Comparison of ENCODE assay signal across 9 cellular contexts in genomic region chr19:17214531-17215124, GRCh38. TPM values are rescaled to one million over a fixed set of nuclear protein-coding genes. Genes with fewer than 3 reads are reported as not detected.
DNase-seq lines count a peak whose midpoint lies in the region; ATAC-seq and TF ChIP-seq lines count a peak whose summit lies in the region.
"Had no signal": no experiment of that assay in that cellular context is flagged by ENCODE, and none has a peak within 500 bp of the region (broad histone marks: within the 10 kb centered on the region; RNA-seq: fewer than 3 reads in every experiment).

No MANE protein-coding gene starts in this region.

- in situ Hi-C loops in gastrocnemius medialis (cut with MboI; ENCODE audit: low sequenced_read_pairs in 4 of 4), result no loop called here
- in situ Hi-C loops in G401 (cut with HindIII; ENCODE audit: low sequenced_read_pairs), result no loop called here

- intact Hi-C loops in gastrocnemius medialis (cut with DNase I; ENCODE audit: low total_unique reads), result loop anchor here (1.0 to 10.0 kb wide), 6 partner anchors 12 to 720 kb away; partner anchors contain the start of genes ABHD8, BABAM1, CCDC124 and GTPBP3

- H3K9me3 ChIP-seq in SJCRH30 (replicated peaks) (no peaks in the 10 kb centered on the region), gastrocnemius medialis (no peaks in the 10 kb centered on the region)

- H3K27me3 ChIP-seq in H7 (ENCODE audit: control insufficient read depth, insufficient read depth, low read length) (no peaks in the 10 kb centered on the region), SJCRH30 (no peaks in the 10 kb centered on the region), gastrocnemius medialis (no peaks in the 10 kb centered on the region)

- H3K36me3 ChIP-seq in H7 (replicated peaks; ENCODE audit: control insufficient read depth, insufficient read depth, low read length), result peaks cover 4% of the 10 kb centered on the region
- peaks cover 20% of the 10 kb centered on the region; the same call in 1 of the 2 replicates for H3K36me3 ChIP-seq in SJCRH30
- peaks cover 0 to 20% of the 10 kb centered on the region in 2 donors for H3K36me3 ChIP-seq in gastrocnemius medialis

- no peak for TF ChIP-seq POLR2A in gastrocnemius medialis (IDR thresholded peaks at IDR 0.05)
- TF ChIP-seq POLR2A in GM18505 (IDR thresholded peaks at IDR 0.05; ENCODE audit: borderline replicate concordance, extremely low read depth, insufficient read depth, insufficient read length), result no peak

- TF ChIP-seq CTCF in fibroblast of pulmonary artery (IDR thresholded peaks at IDR 0.05; ENCODE audit: low read length, missing control alignments) (no peak), gastrocnemius medialis (IDR thresholded peaks at IDR 0.05 in 4 of 5, conservative IDR thresholded peaks at IDR 0.05 in 1 of 5) (no peak)

- peaks cover 4% of the 10 kb centered on the region; the same call in 1 of the 2 replicates for H3K4me1 ChIP-seq in SJCRH30
- peaks cover 9 to 14% of the 10 kb centered on the region in 2 donors for H3K4me1 ChIP-seq in gastrocnemius medialis

- DNase-seq in H7 (peak; percentile 66), SJCRH30 (no peak), fibroblast of pulmonary artery (ENCODE audit: low read depth) (no peak), gastrocnemius medialis (no peak), NCI-H1436 (lab: John Stamatoyannopoulos, UW) (no peak), G401 (ENCODE audit: low spot score) (no peak)

- peak overlapping the region; percentile 62 for H3K4me3 ChIP-seq in H7 (ENCODE audit: insufficient read depth, low read depth, low read length)
- peak overlapping the region; percentile 93 for H3K4me3 ChIP-seq in SJCRH30
- H3K4me3 ChIP-seq in fibroblast of pulmonary artery (replicated peaks; ENCODE audit: low read depth, low read length), result peak overlapping the region; percentile 72
- peak overlapping the region; percentile 81 to 88 (median 84) for H3K4me3 ChIP-seq in gastrocnemius medialis

- ATAC-seq in gastrocnemius medialis, result no peak
- no peak for ATAC-seq in GM18505 (IDR thresholded peaks at IDR 0.05; ENCODE audit: unreplicated experiment)
- ATAC-seq in HG03469 (IDR thresholded peaks at IDR 0.05; ENCODE audit: unreplicated experiment), result no peak

- H3K27ac ChIP-seq in SJCRH30 (peak overlapping the region; percentile 91), gastrocnemius medialis (peak overlapping the region; percentile 85 to 91 (median 89))

RNA-seq across cellular contexts. Expression of gene USE1, which starts 0.5 kb away (rescaled TPM):
- 6.9 and 14.4 TPM in 2 replicates for total RNA-seq in H7 (2014; rRNA removed; shearing (Covaris generic))
- 9.9 and 11.0 TPM in 2 replicates for total RNA-seq in SJCRH30 (2014; rRNA removed; shearing (Covaris generic))
- 10 to 100 TPM; 14.1 to 39.9 (median 22.3) TPM for total RNA-seq in gastrocnemius medialis
- 22.0 and 29.7 TPM in 2 replicates for total RNA-seq in G401 (2014; rRNA removed; shearing (Covaris generic))

RNA-seq across cellular contexts. Expression of gene OCEL1, which starts 11.4 kb away (rescaled TPM):
- total RNA-seq in H7 (2014; rRNA removed; shearing (Covaris generic)), result 13.0 and 18.3 TPM in 2 replicates
- total RNA-seq in SJCRH30 (2014; rRNA removed; shearing (Covaris generic)), result 5.1 and 5.3 TPM in 2 replicates
- 1 to 10 TPM; 3.3 to 5.8 (median 4.5) TPM for total RNA-seq in gastrocnemius medialis
- total RNA-seq in G401 (2014; rRNA removed; shearing (Covaris generic)), result 14.8 and 21.7 TPM in 2 replicates

RNA-seq across cellular contexts. Expression of gene NR2F6, which starts 31.1 kb away (rescaled TPM):
- 232 and 246 TPM in 2 replicates for total RNA-seq in H7 (2014; rRNA removed; shearing (Covaris generic))
- total RNA-seq in SJCRH30 (2014; rRNA removed; shearing (Covaris generic)), result 41.0 and 42.0 TPM in 2 replicates
- total RNA-seq in gastrocnemius medialis, result 10 to 100 TPM; 64.9 to 95.8 (median 72.0) TPM
- total RNA-seq in G401 (2014; rRNA removed; shearing (Covaris generic)), result 232 and 271 TPM in 2 replicates

RNA-seq across cellular contexts. Expression of gene USHBP1, which starts 49.9 kb away (rescaled TPM):
- total RNA-seq in H7 (2014; rRNA removed; shearing (Covaris generic)), result 7.5 and 13.6 TPM in 2 replicates
- total RNA-seq in SJCRH30 (2014; rRNA removed; shearing (Covaris generic)), result 0.04 TPM in 1 of 2 replicates, not detected in the other
- 1 to 10 TPM; 2.6 to 7.1 (median 4.1) TPM for total RNA-seq in gastrocnemius medialis
- total RNA-seq in G401 (2014; rRNA removed; shearing (Covaris generic)), result 0.41 and 4.9 TPM in 2 replicates
- total RNA-seq: SK-MEL-5 had no signal

RNA-seq across cellular contexts. Expression of gene BABAM1, which starts 52.6 kb away (rescaled TPM):
- total RNA-seq in H7 (2014; rRNA removed; shearing (Covaris generic)), result 186 and 194 TPM in 2 replicates
- total RNA-seq in SJCRH30 (2014; rRNA removed; shearing (Covaris generic)), result 96.0 and 98.5 TPM in 2 replicates
- 100 to 1,000 TPM in 2 of 4 donors, 10 to 100 TPM in 2; 86.3 to 120 (median 99.4) TPM for total RNA-seq in gastrocnemius medialis
- total RNA-seq in G401 (2014; rRNA removed; shearing (Covaris generic)), result 166 and 237 TPM in 2 replicates
